ENCODE assay signal across 10 cellular contexts in the genomic region with DNA sequence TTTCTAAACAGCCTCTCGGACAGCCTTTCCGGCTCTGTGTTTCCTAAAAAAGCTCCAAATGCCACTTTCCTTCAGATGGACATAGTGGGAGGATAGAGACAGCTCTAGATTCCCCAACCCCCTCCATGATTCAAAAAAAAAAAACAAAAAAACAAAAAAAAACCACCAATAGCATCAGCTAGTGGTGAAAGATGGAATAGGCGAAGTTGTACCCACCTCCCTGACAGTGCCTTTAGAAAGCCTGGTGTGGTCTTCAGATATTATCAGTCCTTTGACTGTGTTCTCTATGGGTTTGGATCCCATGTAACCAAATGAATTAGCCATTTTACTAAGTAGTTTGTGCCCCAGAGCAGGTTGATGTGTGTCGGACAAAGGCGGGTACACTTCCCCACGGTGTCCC.
DNase-seq lines count a peak whose midpoint lies in the region; TF ChIP-seq lines count a peak whose summit lies in the region.
"Had no signal": no experiment of that assay in that cellular context is flagged by ENCODE, and none has a peak within 500 bp of the region (broad histone marks: within the 10 kb centered on the region; RNA-seq: fewer than 3 reads in every experiment).

No MANE protein-coding gene starts in this region.

- H4K20me1 ChIP-seq in osteoblast (ENCODE audit: insufficient read depth, low read length) = no peaks in the 10 kb centered on the region

- peaks cover 0 to 8% (median 3%) of the 10 kb centered on the region in 5 experiments for H3K9me3 Mint-ChIP-seq in brain
- no peaks in the 10 kb centered on the region for H3K9me3 Mint-ChIP-seq in Calu3 (ENCODE audit: low read depth, unreplicated experiment)

- POLR2A ChIA-PET in GM10248 (lab: Yijun Ruan, JAX) = no interaction called here

- no peaks in the 10 kb centered on the region for H3K4me1 ChIP-seq in osteoblast (ENCODE audit: insufficient read depth, low read length)
- H3K4me1 ChIP-seq in tibial nerve = peaks cover 0 to 5% (median 0%) of the 10 kb centered on the region in 4 donors

- H3K27ac Mint-ChIP-seq in brain (peak overlapping the region in 3 of 5 experiments; percentile 48 to 59 (median 49)), Calu3 (ENCODE audit: unreplicated experiment) (no peak overlapping the region)

- H3K27me3 Mint-ChIP-seq in brain = no peaks in the 10 kb centered on the region
- H3K27me3 Mint-ChIP-seq in Calu3 (ENCODE audit: unreplicated experiment) = peaks cover 87% of the 10 kb centered on the region

- no peaks in the 10 kb centered on the region for H3K79me2 ChIP-seq in osteoblast (ENCODE audit: insufficient read depth, low read length)

- intact Hi-C loops in Calu3 (cut with micrococcal nuclease; ENCODE audit: unreplicated experiment) = no loop called here

- CTCF ChIA-PET in GM10248 (lab: Yijun Ruan, JAX) = interaction anchor here (0.9 to 1.6 kb wide), 2 partner anchors 56 to 255 kb away, joined by 3 read pairs; no protein-coding TSS in a partner anchor
- CTCF ChIA-PET in Calu3 (lab: Charles Lee) = interaction anchor here (0.6 to 1.0 kb wide), 2 partner anchors 13 to 55 kb away, joined by 3 to 5 read pairs; no protein-coding TSS in a partner anchor

- no peak for TF ChIP-seq POLR2A in tibial nerve (IDR thresholded peaks at IDR 0.05)

- H3K27me3 ChIP-seq in osteoblast (ENCODE audit: insufficient read depth, low read length) (peaks cover 37% of the 10 kb centered on the region), tibial nerve (peaks cover 0 to 6% of the 10 kb centered on the region in 2 donors)

- no peak overlapping the region for H2AFZ ChIP-seq in osteoblast (ENCODE audit: low read length)

- H3K4me3 Mint-ChIP-seq in brain = no peak overlapping the region
- no peak overlapping the region for H3K4me3 Mint-ChIP-seq in Calu3 (ENCODE audit: low read depth, unreplicated experiment)

- DNase-seq in NCI-H526 treated with DMSO at 0.1 percent for 48 hours (lab: John Stamatoyannopoulos, UW) (peak; percentile 3), NCI-H526 (lab: John Stamatoyannopoulos, UW) (no peak), osteoblast (ENCODE audit: insufficient read length, low spot score, missing footprints) (peak; percentile 78), GM10248 (ENCODE audit: extremely low spot score) (no peak), Calu3 (no peak), tibial nerve (ENCODE audit: low spot score in 2 of 2) (no peak)
- DNase-seq: stimulated activated CD4-positive, alpha-beta T cell treated with anti-CD3 and anti-CD28 coated beads, Interleukin-4, amount 100 ng/mL, for 1 hour had no signal

- H3K4me1 Mint-ChIP-seq in brain (peaks cover 22% of the 10 kb centered on the region), Calu3 (ENCODE audit: low read depth, unreplicated experiment) (peaks cover 12% of the 10 kb centered on the region)

- no TSS peak for BruUV-seq in Calu3 (replicated peaks; lab: Mats Ljungman, UMichigan)

- peaks cover 7% of the 10 kb centered on the region for H3K36me3 Mint-ChIP-seq in brain
- no peaks in the 10 kb centered on the region for H3K36me3 Mint-ChIP-seq in Calu3 (ENCODE audit: insufficient read depth, unreplicated experiment)

- no peak for TF ChIP-seq EP300 in tibial nerve (IDR thresholded peaks at IDR 0.05)

- H3K4me2 ChIP-seq in osteoblast (ENCODE audit: insufficient read depth, low read length) = no peak overlapping the region

- TF ChIP-seq CTCF in LNCAP (IDR thresholded peaks at IDR 0.05) (peak; percentile 57), brain (conservative IDR thresholded peaks at IDR 0.05) (peak; percentile 40 to 60), osteoblast (IDR thresholded peaks at IDR 0.05; ENCODE audit: extremely low read depth, low read depth, low read length) (peak; percentile 48), GM10248 (IDR thresholded peaks at IDR 0.05; ENCODE audit: control extremely low read depth, extremely low read depth, low read depth, missing control alignments) (no peak), Calu3 (IDR thresholded peaks at IDR 0.05; ENCODE audit: unreplicated experiment) (no peak), tibial nerve (IDR thresholded peaks at IDR 0.05) (no peak)

- no peaks in the 10 kb centered on the region for H3K9me3 ChIP-seq in osteoblast (ENCODE audit: low read depth, low read length)
- peaks cover 0 to 24% (median 0%) of the 10 kb centered on the region in 4 donors for H3K9me3 ChIP-seq in tibial nerve

- no peaks in the 10 kb centered on the region for H3K36me3 ChIP-seq in osteoblast (ENCODE audit: insufficient read depth, low read length)
- H3K36me3 ChIP-seq in tibial nerve = no peaks in the 10 kb centered on the region

- no peak overlapping the region for H3K27ac ChIP-seq in osteoblast (ENCODE audit: low read depth, low read length)
- H3K27ac ChIP-seq in tibial nerve = no peak overlapping the region
- H3K27ac ChIP-seq: C4-2B had no signal

- no peak overlapping the region for H3K4me3 ChIP-seq in osteoblast (ENCODE audit: insufficient read depth, low read length)
- H3K4me3 ChIP-seq in tibial nerve = no peak overlapping the region

- 65 to 72% methylated on average over 6 of the region's 6 CpGs for WGBS in tibial nerve, 2 donors

Comparison
In these comparisons a context has a peak if more than half of its experiments do, and no peak if none do; other contexts are left out.
1. DNase-seq: peak in NCI-H526 treated with DMSO at 0.1 percent for 48 hours (single experiment) and osteoblast (single experiment); none in NCI-H526 (0 of 2), GM10248 (single experiment), Calu3 (single experiment) and tibial nerve (0 of 2).
2. CTCF ChIP-seq: peak in LNCAP (single experiment), brain (2 of 2) and osteoblast (single experiment); none in GM10248 (single experiment), Calu3 (single experiment) and tibial nerve (0 of 5).